In genomic region chr10:310371-310770, GRCh38 we compare ENCODE assay signal across 26 cellular contexts.
"Had no signal": no experiment of that assay in that cellular context is flagged by ENCODE, and none has a peak within 500 bp of the region (broad histone marks: within the 10 kb centered on the region; RNA-seq: fewer than 3 reads in every experiment).

No MANE protein-coding gene starts in this region.

- H3K4me3 ChIP-seq: lower lobe of right lung, mucosa of descending colon, neural progenitor cell, ovary, psoas muscle, testis had no signal

- DNase-seq: activated CD4-positive, alpha-beta T cell treated with anti-CD3 and anti-CD28 coated beads for 4 hours; activated CD4-positive, alpha-beta T cell treated with anti-CD3 and anti-CD28 coated beads, Interleukin-2, amount 50 U/mL, for 48 hours; activated effector memory CD4-positive, alpha-beta T cell treated with Interleukin-2 at 50 U/mL for 16 hours; activated naive CD4-positive, alpha-beta T cell treated with anti-CD3 and anti-CD28 coated beads for 36 hours; activated T-cell treated with anti-CD3 and anti-CD28 coated beads, Interleukin-2, amount 50 U/mL, for 48 hours; aorta; cerebellar nuclear complex; effector CD4-positive, alpha-beta T cell; erythroblast; foreskin melanocyte; immature natural killer cell; lower lobe of right lung; mesendoderm; mucosa of descending colon; ovary; psoas muscle; right cardiac atrium; stimulated activated CD4-positive, alpha-beta T cell treated with anti-CD3 and anti-CD28 coated beads, Interleukin-1b, Interleukin-23, amount 100 ng/mL, for 48 hours; stimulated activated naive B cell treated with anti-CD40 and anti-IgM and Interleukin-4, amounts not matched to agents 10 μg/mL and 1 μg/mL and 100 μg/mL, for 72 hours; T-helper 1 cell; testis had no signal

- H3K27me3 Mint-ChIP-seq: dendritic cell treated with granulocyte-macrophage colony-stimulating factor and Interleukin-4, amounts not matched to agents 40 ng/mL and 50 ng/mL, for 4 days; stimulated activated naive B cell treated with anti-CD40 and anti-IgM and Interleukin-4, amounts not matched to agents 10 μg/mL and 1 μg/mL and 100 μg/mL, for 72 hours; type B pancreatic cell had no signal

- H3K9me3 ChIP-seq: lower lobe of right lung, mucosa of descending colon, ovary, psoas muscle, testis had no signal

- H3K27ac Mint-ChIP-seq: activated naive CD4-positive, alpha-beta T cell treated with anti-CD3 and anti-CD28 coated beads for 36 hours; dendritic cell treated with granulocyte-macrophage colony-stimulating factor and Interleukin-4, amounts not matched to agents 40 ng/mL and 50 ng/mL, for 4 days; neural progenitor cell; stimulated activated naive B cell treated with anti-CD40 and anti-IgM and Interleukin-4, amounts not matched to agents 10 μg/mL and 1 μg/mL and 100 μg/mL, for 72 hours; type B pancreatic cell; WTC11 had no signal

- H3K27ac ChIP-seq: lower lobe of right lung, neural progenitor cell, ovary, psoas muscle, testis had no signal

- H3K4me1 ChIP-seq: lower lobe of right lung, psoas muscle had no signal

- H3K9me3 Mint-ChIP-seq: activated naive CD4-positive, alpha-beta T cell treated with anti-CD3 and anti-CD28 coated beads for 36 hours; dendritic cell treated with granulocyte-macrophage colony-stimulating factor and Interleukin-4, amounts not matched to agents 40 ng/mL and 50 ng/mL, for 4 days; immature natural killer cell; neural progenitor cell; stimulated activated naive B cell treated with anti-CD40 and anti-IgM and Interleukin-4, amounts not matched to agents 10 μg/mL and 1 μg/mL and 100 μg/mL, for 72 hours; type B pancreatic cell; WTC11 had no signal

- H3K36me3 ChIP-seq: neural progenitor cell, ovary had no signal

- H3K4me3 Mint-ChIP-seq: activated naive CD4-positive, alpha-beta T cell treated with anti-CD3 and anti-CD28 coated beads for 36 hours; dendritic cell treated with granulocyte-macrophage colony-stimulating factor and Interleukin-4, amounts not matched to agents 40 ng/mL and 50 ng/mL, for 4 days; immature natural killer cell; neural progenitor cell; type B pancreatic cell; WTC11 had no signal

- H3K27me3 ChIP-seq: neural progenitor cell, ovary, testis had no signal

- H3K36me3 Mint-ChIP-seq: stimulated activated naive B cell treated with anti-CD40 and anti-IgM and Interleukin-4, amounts not matched to agents 10 μg/mL and 1 μg/mL and 100 μg/mL, for 72 hours; WTC11 had no signal

- ATAC-seq: left lobe of liver; lower lobe of right lung; mucosa of descending colon; psoas muscle; right cardiac atrium; stimulated activated naive B cell treated with anti-CD40 and anti-IgM and Interleukin-4, amounts not matched to agents 10 μg/mL and 1 μg/mL and 100 μg/mL, for 72 hours; WTC11 had no signal
